8 cellular contexts compared by ENCODE assay signal in the genomic region with DNA sequence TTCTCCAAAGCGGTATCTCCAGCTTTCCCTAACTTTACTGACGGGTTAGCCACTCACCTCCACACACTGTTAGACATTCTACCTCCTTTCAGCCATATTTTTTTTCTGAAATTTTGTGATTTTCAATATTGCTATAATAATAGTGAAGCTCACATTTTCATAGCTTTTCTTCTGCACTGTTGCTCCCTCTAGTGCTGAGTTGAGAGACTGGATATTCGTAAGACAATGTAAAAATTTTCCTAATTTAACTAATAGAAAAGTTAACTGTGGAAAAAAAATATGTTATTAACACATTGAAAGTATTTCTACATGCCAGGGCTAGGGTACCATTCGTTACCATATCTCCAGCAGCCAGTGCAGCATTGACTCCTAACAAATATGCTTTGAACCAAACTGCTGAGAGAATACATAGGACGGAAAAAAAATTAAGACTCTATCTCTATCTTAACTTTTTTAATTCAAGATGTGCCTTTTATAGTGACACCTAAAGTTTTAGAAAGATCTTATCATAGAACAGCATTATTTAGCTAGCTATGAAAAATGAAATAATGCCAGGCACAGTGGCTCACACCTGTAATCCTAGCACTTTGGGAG. TPM values are rescaled to one million over a fixed set of nuclear protein-coding genes. Genes with fewer than 3 reads are reported as not detected.
DNase-seq lines count a peak whose midpoint lies in the region; ATAC-seq and TF ChIP-seq lines count a peak whose summit lies in the region.

No MANE protein-coding gene starts in this region.

- DNase-seq in Ammon's horn (ENCODE audit: low spot score) = peak; percentile 39
- DNase-seq in HT-29 (ENCODE audit: low spot score) = peak; percentile 48
- peak; percentile 13 for DNase-seq in medulla oblongata (ENCODE audit: extremely low spot score)
- DNase-seq in putamen (ENCODE audit: low spot score) = no peak
- DNase-seq in natural killer cell treated with Interleukin-12 subunit alpha and Interleukin-12 subunit beta and Interleukin-15 and Interleukin-18, amount 100 ng/mL, for 72 hours (ENCODE audit: low spot score) = no peak
- DNase-seq in NK-92 (lab: John Stamatoyannopoulos, UW; ENCODE audit: unreplicated experiment) = no peak
- no peak for DNase-seq in stimulated activated CD4-positive, alpha-beta T cell treated with anti-CD3 and anti-CD28 coated beads, Interleukin-4, amount 100 ng/mL, for 24 hours

- no peak overlapping the region for H3K4me3 Mint-ChIP-seq in brain
- no peak overlapping the region for H3K4me3 Mint-ChIP-seq in natural killer cell treated with Interleukin-12 subunit alpha and Interleukin-12 subunit beta and Interleukin-15 and Interleukin-18, amount 100 ng/mL, for 72 hours

- H3K9me3 Mint-ChIP-seq in brain = no peaks in the 10 kb centered on the region
- no peaks in the 10 kb centered on the region for H3K9me3 Mint-ChIP-seq in natural killer cell treated with Interleukin-12 subunit alpha and Interleukin-12 subunit beta and Interleukin-15 and Interleukin-18, amount 100 ng/mL, for 72 hours

- peaks cover 2% of the 10 kb centered on the region for H3K27me3 Mint-ChIP-seq in brain
- peaks cover 5 to 19% of the 10 kb centered on the region in 2 donors for H3K27me3 Mint-ChIP-seq in natural killer cell treated with Interleukin-12 subunit alpha and Interleukin-12 subunit beta and Interleukin-15 and Interleukin-18, amount 100 ng/mL, for 72 hours

- no peak for ATAC-seq in natural killer cell treated with Interleukin-12 subunit alpha and Interleukin-12 subunit beta and Interleukin-15 and Interleukin-18, amount 100 ng/mL, for 72 hours

- peak; percentile 77 to 81 for TF ChIP-seq CTCF in brain (conservative IDR thresholded peaks at IDR 0.05)

- no peaks in the 10 kb centered on the region for H3K36me3 Mint-ChIP-seq in brain
- H3K36me3 Mint-ChIP-seq in natural killer cell treated with Interleukin-12 subunit alpha and Interleukin-12 subunit beta and Interleukin-15 and Interleukin-18, amount 100 ng/mL, for 72 hours = no peaks in the 10 kb centered on the region

- H3K27ac Mint-ChIP-seq in brain = peak overlapping the region in 1 of 5 experiments; percentile 13
- no peak overlapping the region for H3K27ac Mint-ChIP-seq in natural killer cell treated with Interleukin-12 subunit alpha and Interleukin-12 subunit beta and Interleukin-15 and Interleukin-18, amount 100 ng/mL, for 72 hours

- H3K4me1 Mint-ChIP-seq in brain = no peaks in the 10 kb centered on the region
- H3K4me1 Mint-ChIP-seq in natural killer cell treated with Interleukin-12 subunit alpha and Interleukin-12 subunit beta and Interleukin-15 and Interleukin-18, amount 100 ng/mL, for 72 hours (ENCODE audit: low read depth in 2 of 2) = no peaks in the 10 kb centered on the region

RNA-seq across cellular contexts. Expression of gene ABCC9, which starts 48.7 kb away (rescaled TPM):
- not detected in 2 replicates for total RNA-seq in HT-29 (2014; rRNA removed; shearing (Covaris generic))
- polyA plus RNA-seq in brain (ENCODE audit: insufficient read depth, low read depth, low replicate concordance) = 1.2 TPM
- not detected for total RNA-seq in natural killer cell treated with Interleukin-12 subunit alpha and Interleukin-12 subunit beta and Interleukin-15 and Interleukin-18, amount 100 ng/mL, for 72 hours

RNA-seq across cellular contexts. Expression of gene CMAS, which starts 56.1 kb away (rescaled TPM):
- total RNA-seq in HT-29 (2014; rRNA removed; shearing (Covaris generic)) = 26.0 and 27.2 TPM in 2 replicates
- polyA plus RNA-seq in brain (ENCODE audit: insufficient read depth, low read depth, low replicate concordance) = 29.0 TPM
- 10 to 100 TPM; 31.7 to 40.5 TPM for total RNA-seq in natural killer cell treated with Interleukin-12 subunit alpha and Interleukin-12 subunit beta and Interleukin-15 and Interleukin-18, amount 100 ng/mL, for 72 hours

Comparison
In these comparisons a context has a peak if more than half of its experiments do, and no peak if none do; other contexts are left out.
1. DNase-seq: peak in Ammon's horn (single experiment), HT-29 (single experiment) and medulla oblongata (single experiment); none in putamen (single experiment), natural killer cell treated with Interleukin-12 subunit alpha and Interleukin-12 subunit beta and Interleukin-15 and Interleukin-18, amount 100 ng/mL, for 72 hours (single experiment), NK-92 (single experiment) and stimulated activated CD4-positive, alpha-beta T cell treated with anti-CD3 and anti-CD28 coated beads, Interleukin-4, amount 100 ng/mL, for 24 hours (single experiment).